9 cellular contexts compared by ENCODE assay signal in genomic region chr11:135075740-135076139, GRCh38.
DNase-seq lines count a peak whose midpoint lies in the region; ATAC-seq and TF ChIP-seq lines count a peak whose summit lies in the region.
"Had no signal": no experiment of that assay in that cellular context is flagged by ENCODE, and none has a peak within 500 bp of the region (broad histone marks: within the 10 kb centered on the region; RNA-seq: fewer than 3 reads in every experiment).

No MANE protein-coding gene starts in this region.

- no peaks in the 10 kb centered on the region for H3K9me3 Mint-ChIP-seq in activated T-helper 17 cell treated with anti-CD3 and anti-CD28 coated beads, Interleukin-2, amount 50 U/mL, for 72 hours

- peak; percentile 65 for ATAC-seq in activated T-helper 17 cell treated with anti-CD3 and anti-CD28 coated beads, Interleukin-2, amount 50 U/mL, for 72 hours (replicated peaks)
- ATAC-seq in left cardiac atrium (peak; percentile 27 to 72), HG03139 (IDR thresholded peaks at IDR 0.05; ENCODE audit: unreplicated experiment) (no peak), HG02852 (IDR thresholded peaks at IDR 0.05; ENCODE audit: unreplicated experiment) (no peak)

- DNase-seq in LNCaP clone FGC (ENCODE audit: low read depth) (peak; percentile 77), left cardiac atrium (peak; percentile 58), NCI-H1417 treated with DMSO at 0.1 percent for 48 hours (lab: John Stamatoyannopoulos, UW) (no peak)
- peak; percentile 62 to 72 for DNase-seq in stimulated activated CD4-positive, alpha-beta T cell treated with anti-CD3 and anti-CD28 coated beads, Interleukin-2, amount 100 ng/mL, for 24 hours

- H3K4me3 ChIP-seq in LNCaP clone FGC (ENCODE audit: low read depth, low read length), result no peak overlapping the region

- H3K4me1 Mint-ChIP-seq in activated T-helper 17 cell treated with anti-CD3 and anti-CD28 coated beads, Interleukin-2, amount 50 U/mL, for 72 hours, result no peaks in the 10 kb centered on the region

- no peak overlapping the region for H3K27ac ChIP-seq in C4-2B
- H3K27ac ChIP-seq: neutrophil had no signal

- no peak overlapping the region for H3K4me3 Mint-ChIP-seq in activated T-helper 17 cell treated with anti-CD3 and anti-CD28 coated beads, Interleukin-2, amount 50 U/mL, for 72 hours

- H3K27me3 Mint-ChIP-seq in activated T-helper 17 cell treated with anti-CD3 and anti-CD28 coated beads, Interleukin-2, amount 50 U/mL, for 72 hours, result peaks cover 4% of the 10 kb centered on the region

- TF ChIP-seq CTCF in C4-2B (conservative IDR thresholded peaks at IDR 0.05) (peak; percentile 97), LNCaP clone FGC (IDR thresholded peaks at IDR 0.05; ENCODE audit: control insufficient read depth, extremely low read depth, insufficient read depth) (peak; percentile 90)

- no peak overlapping the region for H3K27ac Mint-ChIP-seq in activated T-helper 17 cell treated with anti-CD3 and anti-CD28 coated beads, Interleukin-2, amount 50 U/mL, for 72 hours

- no peaks in the 10 kb centered on the region for H3K36me3 Mint-ChIP-seq in activated T-helper 17 cell treated with anti-CD3 and anti-CD28 coated beads, Interleukin-2, amount 50 U/mL, for 72 hours (ENCODE audit: low read depth)

- intact Hi-C loops in left cardiac atrium (cut with DNase I), result no loop called here

Comparison
In these comparisons a context has a peak if more than half of its experiments do, and no peak if none do; other contexts are left out.
1. ATAC-seq: peak in activated T-helper 17 cell treated with anti-CD3 and anti-CD28 coated beads, Interleukin-2, amount 50 U/mL, for 72 hours (single experiment) and left cardiac atrium (2 of 2); none in HG03139 (single experiment) and HG02852 (single experiment).